ENCODE assay signal across 21 cellular contexts in the genomic region with DNA sequence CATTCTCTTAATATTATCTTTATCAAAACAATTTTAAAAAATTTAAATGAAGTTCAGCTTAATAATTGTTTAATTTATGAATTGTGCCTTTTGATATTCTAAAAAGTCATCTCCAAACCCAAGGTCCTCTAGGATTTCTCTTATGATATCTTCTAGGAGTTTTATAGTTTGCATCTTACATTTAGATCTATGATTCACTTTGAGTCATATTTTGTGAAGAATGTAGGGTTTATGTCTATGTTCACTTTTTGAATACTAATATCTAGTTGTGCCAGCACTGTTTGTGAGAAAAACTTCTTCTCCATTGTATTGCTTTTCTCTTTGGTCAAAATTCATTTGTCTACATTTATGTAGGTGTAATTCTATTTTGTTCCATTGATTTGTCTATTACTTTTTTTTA.
A peak's percentile ranks its signal among the peaks of the same experiment; 100 is the strongest.
DNase-seq lines count a peak whose midpoint lies in the region; ATAC-seq, FAIRE-seq and TF ChIP-seq lines count a peak whose summit lies in the region.
"Had no signal": no experiment of that assay in that cellular context is flagged by ENCODE, and none has a peak within 500 bp of the region (broad histone marks: within the 10 kb centered on the region; RNA-seq: fewer than 3 reads in every experiment).

No MANE protein-coding gene starts in this region.

- H3K27ac ChIP-seq in PC-3 (ENCODE audit: low read length) (no peak overlapping the region), OCI-LY7 (ENCODE audit: low read depth, low read length, poor library complexity, severe bottlenecking) (no peak overlapping the region)
- H3K27ac ChIP-seq: A549 had no signal

- TF ChIP-seq CTCF in PC-3 (conservative IDR thresholded peaks at IDR 0.05; ENCODE audit: low read depth, low read length) (no peak), bronchial epithelial cell (IDR thresholded peaks at IDR 0.05; ENCODE audit: insufficient read depth, low read length, severe bottlenecking) (no peak), OCI-LY7 (conservative IDR thresholded peaks at IDR 0.05; ENCODE audit: low read length) (no peak), chondrocyte (IDR thresholded peaks at IDR 0.05) (no peak)

- H2AFZ ChIP-seq in PC-3 (ENCODE audit: low read length) (no peak overlapping the region), OCI-LY7 (ENCODE audit: low read length) (no peak overlapping the region)
- H2AFZ ChIP-seq: GM23338 had no signal

- H3K4me1 Mint-ChIP-seq in chondrocyte (ENCODE audit: low read depth), result no peaks in the 10 kb centered on the region
- H3K4me1 Mint-ChIP-seq: CD4-positive, alpha-beta memory T cell; GM23338; H9 had no signal

- intact Hi-C loops in PC-3 (cut with micrococcal nuclease), result no loop called here
- intact Hi-C loops in OCI-LY7 (cut with micrococcal nuclease; ENCODE audit: unreplicated experiment), result no loop called here

- FAIRE-seq in bronchial epithelial cell (lab: Jason Lieb, UNC), result no peak
- FAIRE-seq: A549, GM12878, GM18507 had no signal

- H3K9me2 ChIP-seq in PC-3 (replicated peaks; ENCODE audit: low read length), result no peaks in the 10 kb centered on the region
- H3K9me2 ChIP-seq in OCI-LY7 (ENCODE audit: insufficient read depth, low read length), result no peaks in the 10 kb centered on the region

- CTCF ChIA-PET in PC-3 (lab: Charles Lee), result no interaction called here
- CTCF ChIA-PET in OCI-LY7 (lab: Charles Lee; ENCODE audit: unreplicated experiment), result no interaction called here

- H3K27ac Mint-ChIP-seq in chondrocyte (ENCODE audit: unreplicated experiment), result no peak overlapping the region
- H3K27ac Mint-ChIP-seq: CD4-positive, alpha-beta memory T cell; GM23338; H9 had no signal

- H3K4me2 ChIP-seq in PC-3 (ENCODE audit: low read length) (no peak overlapping the region), OCI-LY7 (ENCODE audit: low read length) (no peak overlapping the region)
- H3K4me2 ChIP-seq: A549, GM23338 had no signal

- H3K27me3 Mint-ChIP-seq in chondrocyte (ENCODE audit: low read depth), result peaks cover 5% of the 10 kb centered on the region
- H3K27me3 Mint-ChIP-seq: CD4-positive, alpha-beta memory T cell had no signal

- no peaks in the 10 kb centered on the region for H3K36me3 Mint-ChIP-seq in chondrocyte (ENCODE audit: low read depth)
- H3K36me3 Mint-ChIP-seq: CD4-positive, alpha-beta memory T cell had no signal

- H3K4me3 Mint-ChIP-seq in chondrocyte (ENCODE audit: unreplicated experiment), result no peak overlapping the region
- H3K4me3 Mint-ChIP-seq: CD4-positive, alpha-beta memory T cell; GM23338; H9 had no signal

- H3K4me3 ChIP-seq in PC-3 (ENCODE audit: low read length), result no peak overlapping the region
- no peak overlapping the region for H3K4me3 ChIP-seq in bronchial epithelial cell (ENCODE audit: low read depth, low read length)
- H3K4me3 ChIP-seq in OCI-LY7 (ENCODE audit: low read depth, low read length, poor library complexity, severe bottlenecking), result no peak overlapping the region
- H3K4me3 ChIP-seq: A549, GM12878, GM23338 had no signal

- H4K20me1 ChIP-seq in PC-3 (ENCODE audit: low read length) (no peaks in the 10 kb centered on the region), OCI-LY7 (ENCODE audit: insufficient read depth, low read length) (no peaks in the 10 kb centered on the region)

- H3K79me2 ChIP-seq in PC-3 (ENCODE audit: low read length) (no peaks in the 10 kb centered on the region), OCI-LY7 (ENCODE audit: insufficient read depth, low read depth, low read length) (no peaks in the 10 kb centered on the region)

- no peaks in the 10 kb centered on the region for H3K27me3 ChIP-seq in PC-3 (ENCODE audit: low read length)
- H3K27me3 ChIP-seq in bronchial epithelial cell (ENCODE audit: control insufficient read depth, insufficient read depth, low read length), result no peaks in the 10 kb centered on the region

- H3K9me3 ChIP-seq in PC-3 (ENCODE audit: low read length), result no peaks in the 10 kb centered on the region
- no peaks in the 10 kb centered on the region for H3K9me3 ChIP-seq in OCI-LY7 (ENCODE audit: low read length)
- H3K9me3 ChIP-seq: A549, Caco-2 had no signal

- BruUV-seq in PC-3 (replicated peaks; lab: Mats Ljungman, UMichigan) (no TSS peak), OCI-LY7 (replicated peaks; lab: Mats Ljungman, UMichigan) (no TSS peak)

- H3K36me3 ChIP-seq in PC-3 (ENCODE audit: low read depth, low read length), result no peaks in the 10 kb centered on the region
- no peaks in the 10 kb centered on the region for H3K36me3 ChIP-seq in bronchial epithelial cell (ENCODE audit: control insufficient read depth, insufficient read depth, low read length)
- H3K36me3 ChIP-seq in OCI-LY7 (ENCODE audit: insufficient read depth, low read length), result no peaks in the 10 kb centered on the region

- DNase-seq in ELR (ENCODE audit: low read depth) (peak; percentile 65), PC-3 (peak; percentile 29), bronchial epithelial cell (ENCODE audit: low read depth) (peak; percentile 20), kidney tubule cell (ENCODE audit: low spot score) (peak; percentile 10), OCI-LY7 (ENCODE audit: low spot score) (no peak), NCI-H2081 treated with DMSO at 0.1 percent for 48 hours (lab: John Stamatoyannopoulos, UW) (no peak), chondrocyte (ENCODE audit: low spot score) (no peak)
- DNase-seq: 8988T; ACHN; C1 segment of cervical spinal cord; Caco-2; CD4-positive, alpha-beta memory T cell; DMS153; DND-41; GDM1; H9 had no signal

- peaks cover 3% of the 10 kb centered on the region; the same call in 1 of the 2 replicates for H3K4me1 ChIP-seq in PC-3 (ENCODE audit: insufficient read depth, low read length)
- no peaks in the 10 kb centered on the region for H3K4me1 ChIP-seq in OCI-LY7 (ENCODE audit: insufficient read depth, low read length, poor library complexity, severe bottlenecking)
- H3K4me1 ChIP-seq: A549, Caco-2 had no signal

- peak; percentile 69 for ATAC-seq in PC-3
- ATAC-seq: A549, GM12878, GM23338, HCT116 had no signal

- POLR2A ChIA-PET in PC-3 (lab: Charles Lee; ENCODE audit: unreplicated experiment), result no interaction called here
- POLR2A ChIA-PET in OCI-LY7 (lab: Charles Lee), result no interaction called here

- no peaks in the 10 kb centered on the region for H3K9me3 Mint-ChIP-seq in chondrocyte (ENCODE audit: low read depth)
- H3K9me3 Mint-ChIP-seq: GM23338, H9 had no signal

- no peaks in the 10 kb centered on the region for H3F3A ChIP-seq in PC-3 (ENCODE audit: low read length, unreplicated experiment)

- no peak overlapping the region for H3K9ac ChIP-seq in PC-3 (ENCODE audit: low read length)

Comparison
In these comparisons a context has a peak if more than half of its experiments do, and no peak if none do; other contexts are left out.
1. DNase-seq: peak in ELR (single experiment), PC-3 (single experiment), bronchial epithelial cell (single experiment) and kidney tubule cell (single experiment); none in OCI-LY7 (single experiment), NCI-H2081 treated with DMSO at 0.1 percent for 48 hours (single experiment) and chondrocyte (single experiment).